14 cellular contexts compared by ENCODE assay signal in the genomic region with DNA sequence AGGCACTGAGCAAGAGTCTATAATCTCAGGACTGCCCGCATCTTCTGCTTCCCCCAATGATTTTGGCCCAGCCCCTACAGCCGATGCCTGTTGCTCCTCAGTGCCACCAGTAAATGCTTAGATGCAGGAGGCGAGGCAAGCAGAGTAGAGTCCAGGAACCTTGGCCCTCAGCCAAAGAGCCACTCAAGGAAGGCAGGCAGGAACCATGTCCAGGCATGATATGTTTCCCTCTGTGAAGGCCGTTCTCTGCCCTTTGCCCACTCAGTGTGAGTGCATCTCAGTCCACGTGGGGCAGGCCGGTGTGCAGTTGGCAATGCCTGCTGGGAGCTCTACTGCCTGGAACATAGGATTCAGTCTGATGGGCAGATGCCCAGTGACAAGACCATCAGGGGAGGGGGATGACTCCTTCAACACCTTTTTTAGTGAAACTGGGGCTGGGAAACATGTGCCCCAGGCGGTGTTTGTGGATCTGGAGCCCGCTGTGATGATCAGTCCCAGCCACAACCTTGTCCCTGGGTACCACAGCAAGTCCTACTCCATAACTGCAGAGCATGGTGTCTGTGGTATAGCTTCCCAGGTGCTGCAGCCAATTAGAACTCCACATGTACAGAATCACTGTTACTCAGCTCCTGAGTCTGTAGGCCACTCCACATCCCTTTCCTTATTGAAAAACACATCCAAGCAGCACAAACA. TPM values are rescaled to one million over a fixed set of nuclear protein-coding genes. Genes with fewer than 3 reads are reported as not detected.
A peak's percentile ranks its signal among the peaks of the same experiment; 100 is the strongest.
DNase-seq lines count a peak whose midpoint lies in the region; ATAC-seq and TF ChIP-seq lines count a peak whose summit lies in the region.
"Had no signal": no experiment of that assay in that cellular context is flagged by ENCODE, and none has a peak within 500 bp of the region (broad histone marks: within the 10 kb centered on the region; RNA-seq: fewer than 3 reads in every experiment).

No MANE protein-coding gene starts in this region.

- no peak overlapping the region for H2BK12ac ChIP-seq in trophoblast cell (ENCODE audit: low read length)

- no peak overlapping the region for H4K8ac ChIP-seq in trophoblast cell (ENCODE audit: low read depth, low read length)

- peaks cover 2% of the 10 kb centered on the region for H3K79me2 ChIP-seq in trophoblast cell (ENCODE audit: control insufficient read depth, insufficient read depth, low read length, poor library complexity)
- no peaks in the 10 kb centered on the region for H3K79me2 ChIP-seq in Karpas-422 (ENCODE audit: low read length)

- H3K23ac ChIP-seq in trophoblast cell (ENCODE audit: low read length) = no peak overlapping the region

- H2AFZ ChIP-seq in trophoblast cell (ENCODE audit: insufficient read depth, low read length, poor library complexity) (no peak overlapping the region), Karpas-422 (ENCODE audit: low read length) (no peak overlapping the region)

- H3K4ac ChIP-seq in trophoblast cell (ENCODE audit: low read depth, low read length) = no peak overlapping the region

- H3K4me1 ChIP-seq in HEK293 (ENCODE audit: control insufficient read depth, insufficient read depth, low read length) (no peaks in the 10 kb centered on the region), heart left ventricle (peaks cover 0 to 21% (median 7%) of the 10 kb centered on the region in 12 donors), trophoblast cell (ENCODE audit: control insufficient read depth in 1 of 2, insufficient read depth in 2 of 2, low read length in 2 of 2) (peaks cover 8 to 11% of the 10 kb centered on the region in 2 experiments), Karpas-422 (ENCODE audit: low read length) (no peaks in the 10 kb centered on the region)

- intact Hi-C loops in heart left ventricle (cut with DNase I) = no loop called here

- 44 to 61% (median 48%) methylated on average over 6 to 8 of the region's 8 CpGs for WGBS in heart left ventricle, 4 donors
- no CpG with 5 or more reads among the region's 8 CpGs for WGBS in trophoblast cell (ENCODE audit: extremely low coverage, insufficient coverage, insufficient read length)

- H3K4me3 ChIP-seq in HEK293 (ENCODE audit: low read depth, low read length) = no peak overlapping the region
- no peak overlapping the region for H3K4me3 ChIP-seq in heart left ventricle
- peak overlapping the region; percentile 20 for H3K4me3 ChIP-seq in trophoblast cell (ENCODE audit: low read depth, low read length)
- no peak overlapping the region for H3K4me3 ChIP-seq in Karpas-422 (ENCODE audit: low read length)
- H3K4me3 ChIP-seq: cardiac muscle cell had no signal

- DNase-seq in NCI-H510A (lab: John Stamatoyannopoulos, UW) (peak; percentile 28), heart left ventricle (peak in 3 of 5 donors; percentile 55 to 69 (median 56)), trophoblast cell (peak in 1 of 2 donors; percentile 31), hypothalamus (lab: John Stamatoyannopoulos, UW) (no peak), Karpas-422 (no peak)
- no peak for DNase-seq in activated CD8-positive, alpha-beta T cell treated with anti-CD3 and anti-CD28 coated beads, Interleukin-2, amount 10 ng/mL, durations not matched to agents 7 days and 5 days
- DNase-seq: activated CD4-positive, alpha-beta T cell treated with anti-CD3 and anti-CD28 coated beads, Interleukin-2, amount 10 ng/mL, durations not matched to agents 24 days and 14 days; CD8-positive, alpha-beta memory T cell had no signal

- no peak for TF ChIP-seq POLR2A in heart left ventricle (IDR thresholded peaks at IDR 0.05)

- ATAC-seq in heart left ventricle = peak in 3 of 4 donors; percentile 44 to 72 (median 70)
- ATAC-seq in activated CD8-positive, alpha-beta T cell treated with anti-CD3 and anti-CD28 coated beads, Interleukin-2, amount 10 ng/mL, durations not matched to agents 7 days and 5 days = no peak
- ATAC-seq: esophagus mucosa, sciatic nerve had no signal

- H3K4me2 ChIP-seq in trophoblast cell (ENCODE audit: low read length) (no peak overlapping the region), Karpas-422 (ENCODE audit: low read depth, low read length, poor library complexity, severe bottlenecking) (no peak overlapping the region)

- no peak overlapping the region for H2BK120ac ChIP-seq in trophoblast cell (ENCODE audit: insufficient read depth, low read length, poor library complexity)

- no peaks in the 10 kb centered on the region for H3K9me3 ChIP-seq in HEK293 (ENCODE audit: control insufficient read depth, insufficient read depth, low read depth, low read length)
- no peaks in the 10 kb centered on the region for H3K9me3 ChIP-seq in heart left ventricle
- peaks cover 1% of the 10 kb centered on the region for H3K9me3 ChIP-seq in trophoblast cell (ENCODE audit: insufficient read depth, low read depth, low read length)
- H3K9me3 ChIP-seq in Karpas-422 (ENCODE audit: low read length) = no peaks in the 10 kb centered on the region

- H4K12ac ChIP-seq in trophoblast cell (ENCODE audit: low read depth, low read length) = no peak overlapping the region

- H3K4me1 Mint-ChIP-seq in activated CD8-positive, alpha-beta T cell treated with anti-CD3 and anti-CD28 coated beads, Interleukin-2, amount 10 ng/mL, durations not matched to agents 7 days and 5 days (ENCODE audit: low read depth) = no peaks in the 10 kb centered on the region
- H3K4me1 Mint-ChIP-seq: activated CD4-positive, alpha-beta T cell treated with anti-CD3 and anti-CD28 coated beads, Interleukin-2, amount 10 ng/mL, durations not matched to agents 24 days and 14 days; CD8-positive, alpha-beta memory T cell had no signal

- CTCF ChIA-PET in HEK293 (lab: Yijun Ruan, JAX) = interaction anchor here (0.8 to 1.4 kb wide), 2 partner anchors 8 to 25 kb away, joined by 6 to 7 read pairs; no protein-coding TSS in a partner anchor
- CTCF ChIA-PET in activated CD8-positive, alpha-beta T cell treated with anti-CD3 and anti-CD28 coated beads, Interleukin-2, amount 10 ng/mL, durations not matched to agents 7 days and 5 days (lab: Charles Lee) = interaction anchor here (1.1 to 4.1 kb wide), 3 partner anchors 9 to 26 kb away, joined by 4 to 18 read pairs (median 7); partner anchors contain the start of gene DNAJB2

- H3K4me3 Mint-ChIP-seq in activated CD8-positive, alpha-beta T cell treated with anti-CD3 and anti-CD28 coated beads, Interleukin-2, amount 10 ng/mL, durations not matched to agents 7 days and 5 days = no peak overlapping the region
- H3K4me3 Mint-ChIP-seq: activated CD4-positive, alpha-beta T cell treated with anti-CD3 and anti-CD28 coated beads, Interleukin-2, amount 10 ng/mL, durations not matched to agents 24 days and 14 days; CD8-positive, alpha-beta memory T cell had no signal

- H3K36me3 ChIP-seq in HEK293 (ENCODE audit: control insufficient read depth in 2 of 2, insufficient read depth in 1 of 2, low read length in 2 of 2) (no peaks in the 10 kb centered on the region), heart left ventricle (no peaks in the 10 kb centered on the region), trophoblast cell (ENCODE audit: control insufficient read depth in 1 of 2, insufficient read depth in 2 of 2, low read length in 2 of 2) (no peaks in the 10 kb centered on the region), Karpas-422 (ENCODE audit: insufficient read depth, low read length) (no peaks in the 10 kb centered on the region)
- H3K36me3 ChIP-seq: cardiac muscle cell had no signal

- no peak overlapping the region for H4K91ac ChIP-seq in trophoblast cell (ENCODE audit: low read depth, low read length)

- H3K18ac ChIP-seq in trophoblast cell (ENCODE audit: low read length) = no peak overlapping the region

- POLR2A ChIA-PET in HEK293 (lab: Yijun Ruan, JAX) = interaction anchor here (0.8 kb wide), 1 partner anchor 24 kb away, joined by 3 read pairs; the partner anchor contains the start of genes GLB1L and STK16
- POLR2A ChIA-PET in activated CD8-positive, alpha-beta T cell treated with anti-CD3 and anti-CD28 coated beads, Interleukin-2, amount 10 ng/mL, durations not matched to agents 7 days and 5 days (lab: Charles Lee) = interaction anchor here (1.2 kb wide), 1 partner anchor 9 kb away, joined by 3 read pairs; the partner anchor contains the start of gene DNAJB2

- no peak overlapping the region for H3K14ac ChIP-seq in trophoblast cell (ENCODE audit: low read length)

- H3K79me1 ChIP-seq in trophoblast cell (ENCODE audit: low read length) = peaks cover 9% of the 10 kb centered on the region

- H4K20me1 ChIP-seq in Karpas-422 (ENCODE audit: insufficient read depth, low read depth, low read length) = peaks cover 4% of the 10 kb centered on the region; the same call in 1 of the 2 replicates

- no peaks in the 10 kb centered on the region for H3K36me3 Mint-ChIP-seq in activated CD8-positive, alpha-beta T cell treated with anti-CD3 and anti-CD28 coated beads, Interleukin-2, amount 10 ng/mL, durations not matched to agents 7 days and 5 days (ENCODE audit: low read depth)
- H3K36me3 Mint-ChIP-seq: CD8-positive, alpha-beta memory T cell had no signal

- H3K27me3 ChIP-seq in heart left ventricle (no peaks in the 10 kb centered on the region), trophoblast cell (ENCODE audit: insufficient read depth, low read length) (no peaks in the 10 kb centered on the region), Karpas-422 (ENCODE audit: low read length) (no peaks in the 10 kb centered on the region)

- no peak for TF ChIP-seq CTCF in HEK293 (tag by site-specific recombination; IDR thresholded peaks at IDR 0.05)
- TF ChIP-seq CTCF in heart left ventricle (IDR thresholded peaks at IDR 0.05) = no peak

- H3K9me2 ChIP-seq in Karpas-422 (replicated peaks; ENCODE audit: insufficient read depth, low read length) = no peaks in the 10 kb centered on the region

- no peak overlapping the region for H3K27ac Mint-ChIP-seq in activated CD8-positive, alpha-beta T cell treated with anti-CD3 and anti-CD28 coated beads, Interleukin-2, amount 10 ng/mL, durations not matched to agents 7 days and 5 days
- H3K27ac Mint-ChIP-seq: activated CD4-positive, alpha-beta T cell treated with anti-CD3 and anti-CD28 coated beads, Interleukin-2, amount 10 ng/mL, durations not matched to agents 24 days and 14 days had no signal

- no peak overlapping the region for H3K27ac ChIP-seq in HEK293 (ENCODE audit: extremely low read depth, low read depth, low read length)
- H3K27ac ChIP-seq in heart left ventricle = peak overlapping the region in 4 of 12 donors; percentile 8 to 47 (median 26)
- H3K27ac ChIP-seq in trophoblast cell (ENCODE audit: low read depth, low read length) = no peak overlapping the region
- H3K27ac ChIP-seq in Karpas-422 (ENCODE audit: low read length) = no peak overlapping the region
- H3K27ac ChIP-seq: cardiac muscle cell, HL-60 had no signal

- H2BK5ac ChIP-seq in trophoblast cell (ENCODE audit: low read depth, low read length, poor library complexity) = no peak overlapping the region

- peaks cover 10% of the 10 kb centered on the region for H3K27me3 Mint-ChIP-seq in activated CD8-positive, alpha-beta T cell treated with anti-CD3 and anti-CD28 coated beads, Interleukin-2, amount 10 ng/mL, durations not matched to agents 7 days and 5 days (ENCODE audit: low read depth)
- H3K27me3 Mint-ChIP-seq: CD8-positive, alpha-beta memory T cell had no signal

- no peak overlapping the region for H3K9ac ChIP-seq in trophoblast cell (ENCODE audit: low read length)
- no peak overlapping the region for H3K9ac ChIP-seq in Karpas-422 (ENCODE audit: low read length)

- no peak overlapping the region for H2AK5ac ChIP-seq in trophoblast cell (ENCODE audit: low read length)

- no peaks in the 10 kb centered on the region for H3K9me3 Mint-ChIP-seq in activated CD8-positive, alpha-beta T cell treated with anti-CD3 and anti-CD28 coated beads, Interleukin-2, amount 10 ng/mL, durations not matched to agents 7 days and 5 days (ENCODE audit: insufficient read depth)
- H3K9me3 Mint-ChIP-seq: activated CD4-positive, alpha-beta T cell treated with anti-CD3 and anti-CD28 coated beads, Interleukin-2, amount 10 ng/mL, durations not matched to agents 24 days and 14 days; CD8-positive, alpha-beta memory T cell had no signal

RNA-seq across cellular contexts. Expression of gene DNAJB2, which starts 9.7 kb away (rescaled TPM):
- 10 to 100 TPM; 61.3 to 95.4 (median 74.9) TPM for total RNA-seq in heart left ventricle
- 100 to 1,000 TPM in 1 of 2 donors, 10 to 100 TPM in 1; 66.5 to 181 TPM for polyA plus RNA-seq in heart left ventricle
- polyA plus RNA-seq in trophoblast cell (2013) = 55.4 and 57.3 TPM in 2 replicates
- total RNA-seq in activated CD8-positive, alpha-beta T cell treated with anti-CD3 and anti-CD28 coated beads, Interleukin-2, amount 10 ng/mL, durations not matched to agents 7 days and 5 days = 10 to 100 TPM; 43.5 to 51.1 TPM
- 30.9 and 55.8 TPM in 2 replicates for total RNA-seq in Karpas-422 (2014; rRNA removed; shearing (Covaris generic); ENCODE audit: low replicate concordance)

RNA-seq across cellular contexts. Expression of gene TUBA4A, which starts 15.8 kb away (rescaled TPM):
- total RNA-seq in heart left ventricle = 100 to 1,000 TPM; 137 to 381 (median 193) TPM
- polyA plus RNA-seq in heart left ventricle = 100 to 1,000 TPM; 189 to 362 TPM
- polyA plus RNA-seq in trophoblast cell (2013) = 6.6 and 6.9 TPM in 2 replicates
- total RNA-seq in activated CD8-positive, alpha-beta T cell treated with anti-CD3 and anti-CD28 coated beads, Interleukin-2, amount 10 ng/mL, durations not matched to agents 7 days and 5 days = 100 to 1,000 TPM; 286 to 292 TPM
- total RNA-seq in Karpas-422 (2014; rRNA removed; shearing (Covaris generic); ENCODE audit: low replicate concordance) = 32.6 and 61.8 TPM in 2 replicates

RNA-seq across cellular contexts. Expression of gene TUBA4B, which starts 16.5 kb away (rescaled TPM):
- not detected for total RNA-seq in heart left ventricle
- not detected for polyA plus RNA-seq in heart left ventricle
- polyA plus RNA-seq in trophoblast cell (2013) = not detected in 2 replicates
- not detected for total RNA-seq in activated CD8-positive, alpha-beta T cell treated with anti-CD3 and anti-CD28 coated beads, Interleukin-2, amount 10 ng/mL, durations not matched to agents 7 days and 5 days
- not detected in 2 replicates for total RNA-seq in Karpas-422 (2014; rRNA removed; shearing (Covaris generic); ENCODE audit: low replicate concordance)
- total RNA-seq: activated CD4-positive, alpha-beta T cell treated with anti-CD3 and anti-CD28 coated beads, Interleukin-2, amount 10 ng/mL, durations not matched to agents 24 days and 14 days; cardiac muscle cell; CD8-positive, alpha-beta memory T cell; esophagus mucosa; sciatic nerve; subcutaneous adipose tissue had no signal
- polyA plus RNA-seq: cardiac muscle cell; CD8-positive, alpha-beta memory T cell had no signal

RNA-seq across cellular contexts. Expression of gene STK16, which starts 24.2 kb away (rescaled TPM):
- 10 to 100 TPM; 13.8 to 26.9 (median 19.1) TPM for total RNA-seq in heart left ventricle
- polyA plus RNA-seq in heart left ventricle = 10 to 100 TPM; 13.8 to 31.6 TPM
- polyA plus RNA-seq in trophoblast cell (2013) = 11.7 and 13.6 TPM in 2 replicates
- total RNA-seq in activated CD8-positive, alpha-beta T cell treated with anti-CD3 and anti-CD28 coated beads, Interleukin-2, amount 10 ng/mL, durations not matched to agents 7 days and 5 days = 10 to 100 TPM; 31.2 to 31.5 TPM
- total RNA-seq in Karpas-422 (2014; rRNA removed; shearing (Covaris generic); ENCODE audit: low replicate concordance) = 22.8 and 30.7 TPM in 2 replicates

RNA-seq across cellular contexts. Expression of gene GLB1L, which starts 24.3 kb away (rescaled TPM):
- 1 to 10 TPM; 1.6 to 7.9 (median 2.5) TPM for total RNA-seq in heart left ventricle
- 1 to 10 TPM; 1.3 to 1.8 TPM for polyA plus RNA-seq in heart left ventricle
- 2.3 and 2.8 TPM in 2 replicates for polyA plus RNA-seq in trophoblast cell (2013)
- total RNA-seq in activated CD8-positive, alpha-beta T cell treated with anti-CD3 and anti-CD28 coated beads, Interleukin-2, amount 10 ng/mL, durations not matched to agents 7 days and 5 days = 1 to 10 TPM; 3.4 to 4.0 TPM
- 4.3 and 6.4 TPM in 2 replicates for total RNA-seq in Karpas-422 (2014; rRNA removed; shearing (Covaris generic); ENCODE audit: low replicate concordance)

Comparison
In these comparisons a context has a peak if more than half of its experiments do, and no peak if none do; other contexts are left out.
1. DNase-seq: peak in NCI-H510A (single experiment) and heart left ventricle (3 of 5); none in hypothalamus (0 of 51), activated CD8-positive, alpha-beta T cell treated with anti-CD3 and anti-CD28 coated beads, Interleukin-2, amount 10 ng/mL, durations not matched to agents 7 days and 5 days (single experiment) and Karpas-422 (single experiment).